ENCODE assay signal across 11 cellular contexts in the genomic region with DNA sequence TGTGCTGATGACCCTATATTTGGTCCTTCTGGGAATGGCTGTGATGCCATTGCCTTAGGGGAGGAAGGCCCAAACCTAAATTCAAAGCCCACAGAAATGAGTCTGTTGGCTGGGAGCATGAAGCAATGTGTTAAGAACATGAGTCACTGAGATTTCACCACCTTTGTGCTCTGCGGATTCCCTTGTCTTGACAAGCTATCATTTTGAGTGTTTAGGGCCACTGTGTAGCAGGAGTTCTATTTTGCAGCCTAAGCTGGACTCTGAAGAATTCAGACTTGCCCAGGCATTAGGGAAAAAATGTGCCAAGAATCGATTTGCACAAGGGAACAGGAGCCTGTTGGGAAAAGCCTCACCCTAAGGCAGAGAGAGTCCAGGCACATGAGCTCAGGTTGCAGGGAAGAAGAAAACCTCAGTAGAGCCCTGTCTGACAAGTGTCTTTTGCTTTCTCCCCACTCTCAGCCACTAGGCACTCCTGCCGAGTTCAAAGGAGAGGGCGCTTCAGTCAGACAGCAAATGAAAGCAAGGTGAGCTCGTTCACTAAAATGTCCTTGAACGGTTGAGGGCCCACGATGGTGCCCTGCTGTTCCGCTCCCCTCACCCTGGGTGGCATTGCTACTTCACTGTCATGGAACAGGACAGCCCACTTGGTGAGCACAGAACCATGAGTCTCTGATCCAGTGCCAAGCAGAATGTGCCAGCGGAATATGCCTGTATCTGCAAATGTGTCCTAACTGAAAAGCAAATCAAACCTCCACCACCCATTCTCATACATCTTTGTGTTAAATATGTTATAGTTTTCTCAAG.
DNase-seq lines count a peak whose midpoint lies in the region; ATAC-seq and TF ChIP-seq lines count a peak whose summit lies in the region.
"Had no signal": no experiment of that assay in that cellular context is flagged by ENCODE, and none has a peak within 500 bp of the region (broad histone marks: within the 10 kb centered on the region; RNA-seq: fewer than 3 reads in every experiment).

No MANE protein-coding gene starts in this region.

- peak overlapping the region; percentile 15 for H3K4me3 ChIP-seq in epithelial cell of esophagus (ENCODE audit: low read length)

- intact Hi-C loops in natural killer cell (cut with micrococcal nuclease), result no loop called here
- intact Hi-C loops in posterior vena cava (cut with DNase I), result no loop called here

- H3K27me3 Mint-ChIP-seq in nephron progenitor cell (ENCODE audit: low read depth, poor library complexity), result no peaks in the 10 kb centered on the region
- peaks cover 8 to 13% of the 10 kb centered on the region in 2 donors for H3K27me3 Mint-ChIP-seq in natural killer cell (ENCODE audit: low read depth in 2 of 2)
- H3K27me3 Mint-ChIP-seq in T-helper 17 cell, result peaks cover 31% of the 10 kb centered on the region
- H3K27me3 Mint-ChIP-seq in T-helper 2 cell treated with Interferon-gamma antibody and Interleukin-4, amounts not matched to agents 5 μg/mL and 100 μg/mL, for 36 hours (ENCODE audit: low read depth), result peaks cover 2% of the 10 kb centered on the region

- H3K27ac Mint-ChIP-seq in nephron progenitor cell (peak overlapping the region; percentile 38), natural killer cell (no peak overlapping the region), T-helper 17 cell (no peak overlapping the region)
- H3K27ac Mint-ChIP-seq in T-helper 2 cell treated with Interferon-gamma antibody and Interleukin-4, amounts not matched to agents 5 μg/mL and 100 μg/mL, for 36 hours, result no peak overlapping the region

- TF ChIP-seq CTCF in epithelial cell of esophagus (IDR thresholded peaks at IDR 0.05; ENCODE audit: insufficient read depth, low read depth, low read length, missing control alignments) (no peak), nephron progenitor cell (IDR thresholded peaks at IDR 0.05) (no peak), natural killer cell (IDR thresholded peaks at IDR 0.05) (no peak)

- peaks cover 4% of the 10 kb centered on the region for H3K4me1 Mint-ChIP-seq in nephron progenitor cell
- H3K4me1 Mint-ChIP-seq in natural killer cell, result no peaks in the 10 kb centered on the region
- H3K4me1 Mint-ChIP-seq in T-helper 17 cell, result peaks cover 7% of the 10 kb centered on the region
- H3K4me1 Mint-ChIP-seq in T-helper 2 cell treated with Interferon-gamma antibody and Interleukin-4, amounts not matched to agents 5 μg/mL and 100 μg/mL, for 36 hours (ENCODE audit: low read depth), result peaks cover 3% of the 10 kb centered on the region

- ATAC-seq in natural killer cell, result no peak
- ATAC-seq in T-helper 17 cell, result no peak

- H3K4me3 Mint-ChIP-seq in nephron progenitor cell (no peak overlapping the region), natural killer cell (no peak overlapping the region), T-helper 17 cell (no peak overlapping the region)
- no peak overlapping the region for H3K4me3 Mint-ChIP-seq in T-helper 2 cell treated with Interferon-gamma antibody and Interleukin-4, amounts not matched to agents 5 μg/mL and 100 μg/mL, for 36 hours

- DNase-seq in EH (ENCODE audit: low read depth) (peak; percentile 21), NCI-H460 (ENCODE audit: extremely low read depth, low read depth) (peak; percentile 13), epithelial cell of esophagus (ENCODE audit: low read depth) (peak; percentile 99), nephron progenitor cell (no peak), natural killer cell (no peak), T-helper 17 cell (no peak), posterior vena cava (ENCODE audit: low spot score) (no peak)
- DNase-seq in T-helper 2 cell treated with Interferon-gamma antibody and Interleukin-4, amounts not matched to agents 5 μg/mL and 100 μg/mL, for 36 hours (ENCODE audit: low spot score), result no peak
- DNase-seq: activated T-cell treated with anti-CD3 and anti-CD28 coated beads for 4 hours, caudate nucleus, T1000 had no signal

- H3K9me3 Mint-ChIP-seq in nephron progenitor cell (no peaks in the 10 kb centered on the region), natural killer cell (no peaks in the 10 kb centered on the region)
- H3K9me3 Mint-ChIP-seq in T-helper 2 cell treated with Interferon-gamma antibody and Interleukin-4, amounts not matched to agents 5 μg/mL and 100 μg/mL, for 36 hours, result no peaks in the 10 kb centered on the region

- H3K9me3 ChIP-seq in T-helper 17 cell (ENCODE audit: control insufficient read depth, low read length, poor library complexity, severe bottlenecking), result no peaks in the 10 kb centered on the region

- no peaks in the 10 kb centered on the region for H3K36me3 Mint-ChIP-seq in nephron progenitor cell (ENCODE audit: low read depth)
- H3K36me3 Mint-ChIP-seq in natural killer cell, result no peaks in the 10 kb centered on the region
- no peaks in the 10 kb centered on the region for H3K36me3 Mint-ChIP-seq in T-helper 17 cell (ENCODE audit: low read depth)
- H3K36me3 Mint-ChIP-seq in T-helper 2 cell treated with Interferon-gamma antibody and Interleukin-4, amounts not matched to agents 5 μg/mL and 100 μg/mL, for 36 hours (ENCODE audit: low read depth), result no peaks in the 10 kb centered on the region

Comparison
In these comparisons a context has a peak if more than half of its experiments do, and no peak if none do; other contexts are left out.
1. DNase-seq: peak in EH (single experiment), NCI-H460 (single experiment) and epithelial cell of esophagus (single experiment); none in nephron progenitor cell (single experiment), natural killer cell (single experiment), T-helper 17 cell (0 of 3), posterior vena cava (single experiment) and T-helper 2 cell treated with Interferon-gamma antibody and Interleukin-4, amounts not matched to agents 5 μg/mL and 100 μg/mL, for 36 hours (single experiment).